ENCODE assay signal across 8 cellular contexts in genomic region chr13:97116754-97117153, GRCh38.
DNase-seq lines count a peak whose midpoint lies in the region; ATAC-seq, FAIRE-seq and TF ChIP-seq lines count a peak whose summit lies in the region.

No MANE protein-coding gene starts in this region.

- H3K36me3 ChIP-seq in astrocyte (ENCODE audit: insufficient read depth, low read length), result no peaks in the 10 kb centered on the region

- peak; percentile 89 for FAIRE-seq in astrocyte (lab: Jason Lieb, UNC)

- H2AFZ ChIP-seq in astrocyte (ENCODE audit: low read depth, low read length), result no peak overlapping the region

- peaks cover 43% of the 10 kb centered on the region for H3K4me1 ChIP-seq in astrocyte (ENCODE audit: insufficient read depth, low read length)

- H3K79me2 ChIP-seq in astrocyte (ENCODE audit: insufficient read depth, low read length), result no peaks in the 10 kb centered on the region

- peaks cover under 1% of the 10 kb centered on the region for H3K36me3 Mint-ChIP-seq in astrocyte (ENCODE audit: low read depth, unreplicated experiment)
- H3K36me3 Mint-ChIP-seq in nephron (ENCODE audit: low read depth), result no peaks in the 10 kb centered on the region
- no peaks in the 10 kb centered on the region for H3K36me3 Mint-ChIP-seq in activated T-helper 2 cell treated with anti-CD3 and anti-CD28 coated beads, Interferon-gamma antibody, Interleukin-2, Interleukin-4, amounts not matched to agents 10 μg/mL and 5 μg/mL and 100 μg/mL, durations not matched to agents 14 hours and 24 hours and 36 hours (ENCODE audit: low read depth)

- no peak overlapping the region for H3K9ac ChIP-seq in astrocyte (ENCODE audit: low read length)

- H3K27me3 Mint-ChIP-seq in astrocyte (ENCODE audit: low read depth, unreplicated experiment), result no peaks in the 10 kb centered on the region
- H3K27me3 Mint-ChIP-seq in nephron (ENCODE audit: low read depth), result peaks cover 4% of the 10 kb centered on the region
- H3K27me3 Mint-ChIP-seq in activated T-helper 2 cell treated with anti-CD3 and anti-CD28 coated beads, Interferon-gamma antibody, Interleukin-2, Interleukin-4, amounts not matched to agents 10 μg/mL and 5 μg/mL and 100 μg/mL, durations not matched to agents 14 hours and 24 hours and 36 hours (ENCODE audit: low read depth), result peaks cover 65% of the 10 kb centered on the region

- H4K20me1 ChIP-seq in astrocyte (ENCODE audit: insufficient read depth, low read length), result no peaks in the 10 kb centered on the region

- DNase-seq in astrocyte (ENCODE audit: low read depth) (peak; percentile 74), mucosa of gallbladder (ENCODE audit: low spot score) (no peak), NCI-H526 treated with DMSO at 0.1 percent for 48 hours (lab: John Stamatoyannopoulos, UW) (no peak)
- DNase-seq in activated T-helper 2 cell treated with anti-CD3 and anti-CD28 coated beads, Interferon-gamma antibody, Interleukin-2, Interleukin-4, amounts not matched to agents 10 μg/mL and 5 μg/mL and 100 μg/mL, durations not matched to agents 14 hours and 24 hours and 36 hours (ENCODE audit: low spot score), result no peak

- H3K9me3 Mint-ChIP-seq in astrocyte (ENCODE audit: unreplicated experiment), result no peaks in the 10 kb centered on the region
- no peaks in the 10 kb centered on the region for H3K9me3 Mint-ChIP-seq in nephron
- no peaks in the 10 kb centered on the region for H3K9me3 Mint-ChIP-seq in activated T-helper 2 cell treated with anti-CD3 and anti-CD28 coated beads, Interferon-gamma antibody, Interleukin-2, Interleukin-4, amounts not matched to agents 10 μg/mL and 5 μg/mL and 100 μg/mL, durations not matched to agents 14 hours and 24 hours and 36 hours

- intact Hi-C loops in activated T-helper 2 cell treated with anti-CD3 and anti-CD28 coated beads, Interferon-gamma antibody, Interleukin-2, Interleukin-4, amounts not matched to agents 10 μg/mL and 5 μg/mL and 100 μg/mL, durations not matched to agents 14 hours and 24 hours and 36 hours (cut with micrococcal nuclease), result no loop called here

- no peak for TF ChIP-seq CTCF in astrocyte (IDR thresholded peaks at IDR 0.05; ENCODE audit: insufficient read depth, low read depth, low read length)
- no peak for TF ChIP-seq CTCF in nephron (IDR thresholded peaks at IDR 0.05; ENCODE audit: unreplicated experiment in 3 of 3)

- no peak overlapping the region for H3K4me3 ChIP-seq in astrocyte (ENCODE audit: insufficient read depth, low read depth, low read length)

- H3K9me3 ChIP-seq in astrocyte (ENCODE audit: insufficient read depth, low read depth, low read length), result no peaks in the 10 kb centered on the region

- H3K4me2 ChIP-seq in astrocyte (ENCODE audit: low read length), result peak overlapping the region; percentile 37

- ATAC-seq in GM18502 (IDR thresholded peaks at IDR 0.05; ENCODE audit: poor library complexity, unreplicated experiment), result peak; percentile 87
- peak; percentile 98 for ATAC-seq in HG02884 (IDR thresholded peaks at IDR 0.05; ENCODE audit: unreplicated experiment)
- ATAC-seq in HG02938 (IDR thresholded peaks at IDR 0.05; ENCODE audit: unreplicated experiment), result no peak

- H3K27ac Mint-ChIP-seq in astrocyte (ENCODE audit: unreplicated experiment), result peak overlapping the region; percentile 35
- peak overlapping the region in 2 of 3 experiments; percentile 31 to 87 for H3K27ac Mint-ChIP-seq in nephron
- no peak overlapping the region for H3K27ac Mint-ChIP-seq in activated T-helper 2 cell treated with anti-CD3 and anti-CD28 coated beads, Interferon-gamma antibody, Interleukin-2, Interleukin-4, amounts not matched to agents 10 μg/mL and 5 μg/mL and 100 μg/mL, durations not matched to agents 14 hours and 24 hours and 36 hours

- H3K4me3 Mint-ChIP-seq in astrocyte (ENCODE audit: unreplicated experiment) (no peak overlapping the region), nephron (no peak overlapping the region)
- H3K4me3 Mint-ChIP-seq in activated T-helper 2 cell treated with anti-CD3 and anti-CD28 coated beads, Interferon-gamma antibody, Interleukin-2, Interleukin-4, amounts not matched to agents 10 μg/mL and 5 μg/mL and 100 μg/mL, durations not matched to agents 14 hours and 24 hours and 36 hours (ENCODE audit: low read depth), result no peak overlapping the region

- no peak overlapping the region for H3K27ac ChIP-seq in astrocyte (ENCODE audit: low read depth, low read length)

- H3K27me3 ChIP-seq in astrocyte (ENCODE audit: insufficient read depth, low read length), result no peaks in the 10 kb centered on the region

- peaks cover 73% of the 10 kb centered on the region for H3K4me1 Mint-ChIP-seq in astrocyte (ENCODE audit: low read depth, unreplicated experiment)
- H3K4me1 Mint-ChIP-seq in nephron, result peaks cover 78% of the 10 kb centered on the region
- H3K4me1 Mint-ChIP-seq in activated T-helper 2 cell treated with anti-CD3 and anti-CD28 coated beads, Interferon-gamma antibody, Interleukin-2, Interleukin-4, amounts not matched to agents 10 μg/mL and 5 μg/mL and 100 μg/mL, durations not matched to agents 14 hours and 24 hours and 36 hours (ENCODE audit: low read depth), result peaks cover 6% of the 10 kb centered on the region
